Comparison of ENCODE assay signal across 7 cellular contexts in the genomic region with DNA sequence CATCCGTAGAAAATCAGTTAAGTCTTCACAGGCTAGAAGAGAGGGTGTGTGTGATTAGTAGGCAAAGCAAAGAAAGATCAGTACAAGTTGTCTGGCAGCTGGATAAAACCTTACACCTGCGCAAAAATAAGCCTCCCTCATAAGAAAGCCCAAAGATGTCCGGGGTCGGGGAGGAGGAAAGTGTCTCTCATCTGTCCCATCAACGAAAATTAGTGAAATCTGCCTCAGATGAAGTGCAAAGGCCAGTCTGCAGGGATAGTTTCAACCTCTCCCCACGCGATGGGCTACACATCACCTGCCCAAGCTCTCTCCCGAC.
DNase-seq lines count a peak whose midpoint lies in the region; ATAC-seq and TF ChIP-seq lines count a peak whose summit lies in the region.

No MANE protein-coding gene starts in this region.

- no peak overlapping the region for H3K27ac ChIP-seq in HL-60 (replicated peaks)

- DNase-seq in HL-60 (ENCODE audit: low read depth in 1 of 2, low spot score in 1 of 2) (no peak), WTC11 (ENCODE audit: low spot score) (no peak), glutamatergic neuron (no peak), DMS53 treated with DMSO at 0.1 percent for 48 hours (lab: John Stamatoyannopoulos, UW; ENCODE audit: unreplicated experiment) (no peak), NCI-H526 treated with DMSO at 0.1 percent for 48 hours (lab: John Stamatoyannopoulos, UW) (no peak)

- ATAC-seq in WTC11 (no peak), GM21619 (IDR thresholded peaks at IDR 0.05; ENCODE audit: unreplicated experiment) (no peak)

- no peaks in the 10 kb centered on the region for H3K4me1 ChIP-seq in skeletal muscle satellite cell (ENCODE audit: control insufficient read depth, insufficient read depth, low read length)

- no peaks in the 10 kb centered on the region for H3K36me3 ChIP-seq in skeletal muscle satellite cell (ENCODE audit: insufficient read depth, low read length)

- H3K4me1 Mint-ChIP-seq in WTC11 (peaks cover 22% of the 10 kb centered on the region), glutamatergic neuron (ENCODE audit: low read depth, unreplicated experiment) (peaks cover 2% of the 10 kb centered on the region)

- peak overlapping the region; percentile 78 for H3K4me3 Mint-ChIP-seq in WTC11
- H3K4me3 Mint-ChIP-seq in glutamatergic neuron (ENCODE audit: unreplicated experiment): peak overlapping the region; percentile 86

- peak overlapping the region; percentile 50 for H3K9ac ChIP-seq in skeletal muscle satellite cell (ENCODE audit: low read depth, low read length)

- H3K9me3 Mint-ChIP-seq in WTC11 (peaks cover 17% of the 10 kb centered on the region), glutamatergic neuron (ENCODE audit: unreplicated experiment) (peaks cover 7% of the 10 kb centered on the region)

- no peaks in the 10 kb centered on the region for H3K9me3 ChIP-seq in skeletal muscle satellite cell (replicated peaks; ENCODE audit: low read length)

- H3K27me3 ChIP-seq in HL-60 (ENCODE audit: insufficient read depth, poor library complexity, severe bottlenecking) (peaks cover 3% of the 10 kb centered on the region), skeletal muscle satellite cell (ENCODE audit: control insufficient read depth, insufficient read depth, low read length) (peaks cover 13% of the 10 kb centered on the region)

- POLR2A ChIA-PET in WTC11 (lab: Charles Lee): interaction anchor here (0.6 to 1.8 kb wide), 2 partner anchors 68 to 91 kb away, joined by 4 to 7 read pairs; no protein-coding TSS in a partner anchor

- H3K27me3 Mint-ChIP-seq in WTC11 (ENCODE audit: low read depth): peaks cover 15% of the 10 kb centered on the region
- peaks cover 3% of the 10 kb centered on the region for H3K27me3 Mint-ChIP-seq in glutamatergic neuron (ENCODE audit: unreplicated experiment)

- H3K4me2 ChIP-seq in skeletal muscle satellite cell (ENCODE audit: low read length): peak overlapping the region; percentile 88

- TF ChIP-seq CTCF in HL-60 (IDR thresholded peaks at IDR 0.05; ENCODE audit: insufficient read depth, low read length) (no peak), WTC11 (IDR thresholded peaks at IDR 0.05) (no peak), glutamatergic neuron (IDR thresholded peaks at IDR 0.05; ENCODE audit: partially characterized antibody, unreplicated experiment) (no peak)

- peaks cover 4% of the 10 kb centered on the region; the same call in 1 of the 2 replicates for H3K36me3 Mint-ChIP-seq in WTC11
- H3K36me3 Mint-ChIP-seq in glutamatergic neuron (ENCODE audit: unreplicated experiment): no peaks in the 10 kb centered on the region

- CTCF ChIA-PET in WTC11 (lab: Charles Lee): no interaction called here

- peak overlapping the region; percentile 65 for H3K4me3 ChIP-seq in HL-60 (replicated peaks; ENCODE audit: insufficient read depth, low read length)
- peak overlapping the region; percentile 75 for H3K4me3 ChIP-seq in skeletal muscle satellite cell (ENCODE audit: low read length)

- H3K27ac Mint-ChIP-seq in WTC11 (peak overlapping the region; percentile 89), glutamatergic neuron (ENCODE audit: unreplicated experiment) (peak overlapping the region; percentile 75)

TF ChIP-seq in WTC11, 78 proteins besides CTCF, POLR2A, EP300 and RAD21:
- TF ChIP-seq GRHL2 (CRISPR knock-in tag; IDR thresholded peaks at IDR 0.05; ENCODE audit: insufficient replicate concordance, severe bottlenecking): no peak
- TF ChIP-seq FOXK1 (CRISPR knock-in tag; IDR thresholded peaks at IDR 0.05): no peak
- TF ChIP-seq MXD4 (CRISPR knock-in tag; IDR thresholded peaks at IDR 0.05; ENCODE audit: borderline replicate concordance): no peak
- TF ChIP-seq, protein P1, sequence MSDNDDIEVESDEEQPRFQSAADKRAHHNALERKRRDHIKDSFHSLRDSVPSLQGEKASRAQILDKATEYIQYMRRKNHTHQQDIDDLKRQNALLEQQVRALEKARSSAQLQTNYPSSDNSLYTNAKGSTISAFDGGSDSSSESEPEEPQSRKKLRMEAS (CRISPR knock-in tag; IDR thresholded peaks at IDR 0.05): no peak
- TF ChIP-seq ESRRA (CRISPR knock-in tag; IDR thresholded peaks at IDR 0.05; ENCODE audit: borderline replicate concordance): no peak
